6 cellular contexts compared by ENCODE assay signal in the genomic region with DNA sequence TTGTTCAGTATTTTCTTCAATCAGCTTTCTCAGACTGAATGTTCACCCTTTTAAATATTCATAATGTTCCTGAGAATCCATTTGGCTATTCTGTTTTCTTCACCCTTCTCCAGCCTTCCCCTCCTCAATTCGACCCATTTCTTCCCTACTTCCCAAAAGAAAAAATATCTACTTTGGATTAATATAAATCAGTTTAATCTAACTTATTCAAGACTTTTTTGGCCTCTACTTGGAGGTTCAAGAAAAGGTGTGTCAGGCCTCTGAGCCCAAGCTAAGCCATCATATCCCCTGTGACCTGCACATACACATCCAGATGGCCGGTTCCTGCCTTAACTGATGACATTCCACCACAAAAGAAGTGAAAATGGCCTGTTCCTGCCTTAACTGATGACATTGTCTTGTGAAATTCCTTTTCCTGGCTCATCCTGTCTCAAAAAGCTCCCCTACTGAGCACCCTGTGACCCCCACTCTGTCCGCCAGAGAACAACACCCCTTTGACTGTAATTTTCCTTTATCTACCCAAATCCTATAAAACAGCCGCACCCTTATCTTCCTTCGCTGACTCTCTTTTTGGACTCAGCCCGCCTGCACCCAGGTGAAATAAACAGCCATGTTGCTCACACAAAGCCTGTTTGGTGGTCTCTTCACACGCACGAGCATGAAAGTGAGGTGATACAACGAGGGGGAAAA. TPM values are rescaled to one million over a fixed set of nuclear protein-coding genes. Genes with fewer than 3 reads are reported as not detected.
DNase-seq lines count a peak whose midpoint lies in the region; ATAC-seq, FAIRE-seq and TF ChIP-seq lines count a peak whose summit lies in the region.
"Not testable (repeated sequence)": the region's sequence is repeated elsewhere in the genome, so short reads cannot be mapped to it uniquely, and the experiment has no call there.

No MANE protein-coding gene starts in this region.

- not testable (repeated sequence) for H3K79me1 ChIP-seq in H1 (ENCODE audit: low read depth, low read length); mesendoderm (ENCODE audit: low read length)

- peak overlapping the region; percentile 71 for H3K9ac ChIP-seq in HUES48 (ENCODE audit: low read depth, low read length)
- not testable (repeated sequence) for H3K9ac ChIP-seq in H1 (replicated peaks in 1 of 4; ENCODE audit: extremely low read depth in 1 of 4, low read depth in 3 of 4, low read length in 3 of 4); neural progenitor cell
- H3K9ac ChIP-seq in mesendoderm (ENCODE audit: low read length), result peak overlapping the region; percentile 22

- H3K4me3 Mint-ChIP-seq in WTC11, result peak overlapping the region; percentile 54
- not testable (repeated sequence) for H3K4me3 Mint-ChIP-seq in neural progenitor cell

- H2AK5ac ChIP-seq in H1 (ENCODE audit: low read depth, low read length), result not testable (repeated sequence)
- H2AK5ac ChIP-seq in mesendoderm (ENCODE audit: low read length), result peak overlapping the region; percentile 95

- H4K91ac ChIP-seq in H1 (replicated peaks; ENCODE audit: insufficient read length, low read length), result not testable (repeated sequence)

- H3K23ac ChIP-seq in H1 (ENCODE audit: insufficient read length); mesendoderm (ENCODE audit: low read length): not testable (repeated sequence)

- peak overlapping the region; percentile 95 for H2BK120ac ChIP-seq in H1 (replicated peaks; ENCODE audit: low read depth, low read length)
- peak overlapping the region; percentile 99 for H2BK120ac ChIP-seq in mesendoderm (ENCODE audit: low read depth, low read length)

- not testable (repeated sequence) for H3K14ac ChIP-seq in H1 (ENCODE audit: insufficient read length)

- H3K23me2 ChIP-seq in H1 (ENCODE audit: low read depth, low read length), result not testable (repeated sequence)

- not testable (repeated sequence) for FAIRE-seq in H1 (lab: Jason Lieb, UNC)

- DNase-seq in WTC11 (ENCODE audit: low spot score); H1 (ENCODE audit: low read depth in 1 of 2, low spot score in 2 of 2); iPS DF 6.9 (ENCODE audit: low read depth, low spot score): not testable (repeated sequence)
- DNase-seq in mesendoderm (peak; percentile 92), neural progenitor cell (ENCODE audit: low spot score) (peak; percentile 21)

- H3K79me2 ChIP-seq in H1 (ENCODE audit: control insufficient read depth in 1 of 2, insufficient read depth in 2 of 2, low read length in 2 of 2); mesendoderm (ENCODE audit: control insufficient read depth, insufficient read depth, low read length); neural progenitor cell (ENCODE audit: low read depth): not testable (repeated sequence)

- TF ChIP-seq POLR2A in H1 (IDR thresholded peaks at IDR 0.05; ENCODE audit: control extremely low read depth in 1 of 2, low read depth in 2 of 2, low read length in 2 of 2), result peak in 1 of 2 experiments; percentile 29; a peak in 1 of 3 replicates

- CTCF ChIA-PET in WTC11 (lab: Charles Lee), result not testable (repeated sequence)
- CTCF ChIA-PET in H1 (lab: Charles Lee; ENCODE audit: partially characterized antibody), result interaction anchor here (1.1 kb wide), 1 partner anchor 32 kb away, joined by 3 read pairs; no protein-coding TSS in a partner anchor

- H3K9me3 Mint-ChIP-seq in WTC11, neural progenitor cell: not testable (repeated sequence)

- not testable (repeated sequence) for H4K5ac ChIP-seq in H1 (ENCODE audit: insufficient read length, low read depth, low read length); mesendoderm (ENCODE audit: low read length)

- H3K4me1 ChIP-seq in HUES48 (ENCODE audit: control insufficient read depth, insufficient read depth, low read length), result peaks cover 16% of the 10 kb centered on the region
- not testable (repeated sequence) for H3K4me1 ChIP-seq in H1 (replicated peaks in 1 of 4; ENCODE audit: control insufficient read depth in 3 of 4, insufficient read depth in 4 of 4, low read length in 3 of 4); iPS DF 6.9 (ENCODE audit: control insufficient read depth, insufficient read depth, low read length); mesendoderm (ENCODE audit: control insufficient read depth, low read depth, low read length); neural progenitor cell

- peak overlapping the region; percentile 25 to 53; a peak in 3 of 4 replicates for H3K4me2 ChIP-seq in H1 (ENCODE audit: insufficient read depth in 1 of 2, low read depth in 2 of 2, low read length in 2 of 2)
- not testable (repeated sequence) for H3K4me2 ChIP-seq in mesendoderm (ENCODE audit: low read length)
- peak overlapping the region; percentile 11 for H3K4me2 ChIP-seq in neural progenitor cell

- not testable (repeated sequence) for H3K4ac ChIP-seq in H1 (replicated peaks; ENCODE audit: insufficient read length, low read depth, low read length)
- peak overlapping the region; percentile 100 for H3K4ac ChIP-seq in mesendoderm (ENCODE audit: low read depth, low read length)

- 40% methylated on average over 9 of the region's 9 CpGs; no CpG with 5 or more reads in 1 of the 2 experiments for WGBS in H1 (ENCODE audit: extremely low coverage in 1 of 2, insufficient coverage in 1 of 2, insufficient read length in 1 of 2, insufficient replicate concordance in 2 of 2, low coverage in 1 of 2, low lambda C conversion rate in 2 of 2, missing lambda C conversion rate in 1 of 2), 2 experiments
- 100% methylated on average over 1 of the region's 9 CpGs for WGBS in iPS DF 6.9 (ENCODE audit: insufficient coverage, insufficient read length)
- WGBS in mesendoderm (ENCODE audit: extremely low coverage, insufficient coverage, low lambda C conversion rate), result no CpG with 5 or more reads among the region's 9 CpGs

- TF ChIP-seq EP300 in H1 (IDR thresholded peaks at IDR 0.05; ENCODE audit: borderline replicate concordance in 1 of 2, low read depth in 2 of 2, low read length in 2 of 2), result 0 out of 3 replicates have a peak, but pooled peaks of 1 of the 2 experiments have one; percentile 13

- H3K4me1 Mint-ChIP-seq in WTC11, result peaks cover 65% of the 10 kb centered on the region
- H3K4me1 Mint-ChIP-seq in neural progenitor cell, result not testable (repeated sequence)

- H3F3A ChIP-seq in neural progenitor cell (ENCODE audit: low read depth), result peaks cover 13% of the 10 kb centered on the region

- H2BK20ac ChIP-seq in H1 (ENCODE audit: low read length), result 0 out of 2 replicates have a peak overlapping the region, but pooled peaks have one; percentile 72

- H2BK15ac ChIP-seq in H1 (ENCODE audit: low read length); mesendoderm (replicated peaks; ENCODE audit: low read depth): not testable (repeated sequence)

- not testable (repeated sequence) for H3K9me3 ChIP-seq in HUES48 (ENCODE audit: control insufficient read depth, insufficient read depth, low read length); H1 (ENCODE audit: insufficient read depth in 2 of 2, low read depth in 1 of 2, low read length in 1 of 2); iPS DF 6.9 (ENCODE audit: control insufficient read depth, insufficient read depth, low read length); neural progenitor cell (ENCODE audit: low read depth)

- H3K56ac ChIP-seq in H1 (replicated peaks; ENCODE audit: insufficient read length, low read depth, low read length) (peak overlapping the region; percentile 6), mesendoderm (ENCODE audit: low read length) (peak overlapping the region; percentile 89)

- not testable (repeated sequence) for TF ChIP-seq RAD21 in H1 (IDR thresholded peaks at IDR 0.05 in 1 of 2, conservative IDR thresholded peaks at IDR 0.05 in 1 of 2; ENCODE audit: low read depth in 2 of 2, low read length in 2 of 2)

- not testable (repeated sequence) for ATAC-seq in WTC11

- POLR2A ChIA-PET in WTC11 (lab: Charles Lee), result interaction anchor here (1.3 kb wide), 1 partner anchor 12 kb away, joined by 4 read pairs; a partner anchor contains a TSS
- POLR2A ChIA-PET in H1 (lab: Charles Lee; ENCODE audit: partially characterized antibody), result interaction anchor here (0.6 to 15.8 kb wide), 9 partner anchors 9 to 85 kb away, joined by 3 to 163 read pairs (median 5); a partner anchor contains a TSS

- H4K20me1 ChIP-seq in H1 (replicated peaks in 1 of 2; ENCODE audit: control insufficient read depth in 1 of 2, insufficient read depth in 2 of 2, low read length in 2 of 2); neural progenitor cell (ENCODE audit: low read depth): not testable (repeated sequence)

- H2BK12ac ChIP-seq in H1 (ENCODE audit: low read depth, low read length), result peak overlapping the region; percentile 80; the same call in 1 of the 2 replicates

- H3K27me3 ChIP-seq in HUES48 (ENCODE audit: control insufficient read depth, insufficient read depth, low read length); H1 (replicated peaks in 1 of 4; ENCODE audit: control insufficient read depth in 3 of 4, extremely low read depth in 1 of 4, insufficient read depth in 3 of 4, low read length in 3 of 4); iPS DF 6.9 (ENCODE audit: control insufficient read depth, insufficient read depth, low read length); mesendoderm (ENCODE audit: insufficient read depth, low read length, poor library complexity); neural progenitor cell: not testable (repeated sequence)

- H4K8ac ChIP-seq in H1 (ENCODE audit: extremely low read depth, insufficient read depth, low read length), result not testable (repeated sequence)
- H4K8ac ChIP-seq in mesendoderm (ENCODE audit: low read depth, low read length), result peak overlapping the region; percentile 67

- H3K27ac Mint-ChIP-seq in WTC11, result peak overlapping the region; percentile 99
- not testable (repeated sequence) for H3K27ac Mint-ChIP-seq in neural progenitor cell

- not testable (repeated sequence) for H2AFZ ChIP-seq in H1 (ENCODE audit: low read length); neural progenitor cell (replicated peaks)

- H3K36me3 Mint-ChIP-seq in WTC11, result peaks cover 11% of the 10 kb centered on the region
- H3K36me3 Mint-ChIP-seq in neural progenitor cell, result not testable (repeated sequence)

- peak overlapping the region; percentile 97 for H2BK5ac ChIP-seq in H1 (ENCODE audit: low read depth, low read length)
- H2BK5ac ChIP-seq in mesendoderm (ENCODE audit: low read length), result peak overlapping the region; percentile 99

- TF ChIP-seq CTCF in WTC11 (IDR thresholded peaks at IDR 0.05); H1 (IDR thresholded peaks at IDR 0.05; ENCODE audit: control extremely low read depth in 1 of 3, insufficient read depth in 1 of 3, low read depth in 1 of 3, low read length in 3 of 3); neural progenitor cell (IDR thresholded peaks at IDR 0.05): not testable (repeated sequence)

- H3K18ac ChIP-seq in H1 (ENCODE audit: extremely low read depth, low read length), result not testable (repeated sequence)
- peak overlapping the region; percentile 99 for H3K18ac ChIP-seq in mesendoderm (ENCODE audit: low read length)

- H3K27ac ChIP-seq in HUES48 (ENCODE audit: low read depth, low read length) (peak overlapping the region; percentile 95), H1 (ENCODE audit: low read depth, low read length) (peak overlapping the region; percentile 72; the same call in 1 of the 2 replicates), iPS DF 6.9 (ENCODE audit: low read length) (peak overlapping the region; percentile 81), mesendoderm (ENCODE audit: low read depth, low read length) (peak overlapping the region; percentile 99)
- H3K27ac ChIP-seq in neural progenitor cell, result not testable (repeated sequence)

- peaks cover 12% of the 10 kb centered on the region; the same call in 1 of the 2 replicates for H3K36me3 ChIP-seq in HUES48 (ENCODE audit: control insufficient read depth, insufficient read depth, low read length)
- not testable (repeated sequence) for H3K36me3 ChIP-seq in H1 (ENCODE audit: control insufficient read depth in 2 of 4, insufficient read depth in 4 of 4, low read length in 3 of 4); iPS DF 6.9 (ENCODE audit: control insufficient read depth, insufficient read depth, low read length); mesendoderm (ENCODE audit: control insufficient read depth, insufficient read depth, low read length); neural progenitor cell

- H3K4me3 ChIP-seq in HUES48 (ENCODE audit: low read depth, low read length); H1 (ENCODE audit: extremely low read depth in 1 of 4, insufficient read depth in 2 of 4, low read depth in 3 of 4, low read length in 4 of 4); iPS DF 6.9 (ENCODE audit: low read length); mesendoderm (ENCODE audit: low read length); neural progenitor cell: not testable (repeated sequence)

- H3K27me3 Mint-ChIP-seq in WTC11 (ENCODE audit: low read depth); neural progenitor cell (ENCODE audit: insufficient read depth, low read depth): not testable (repeated sequence)

RNA-seq across cellular contexts. Expression of a gene that starts 11.9 kb away (rescaled TPM):
- total RNA-seq in WTC11 (2021) (219 to 254 TPM (median 224 TPM) in 3 replicates), neural progenitor cell (ENCODE audit: low replicate concordance) (133 and 201 TPM in 2 replicates)
- 229 and 236 TPM in 2 replicates for total RNA-seq in H1 (2021; fragmentation: NEBNext Ultra II Directional; extraction: Animal tissue kit (Norgen Biotek cat#: 25700))
- 48.2 and 49.9 TPM in 2 replicates for polyA plus RNA-seq in H1 (2011; rRNA removed)
- 110 TPM for polyA plus RNA-seq in H1 (2011; cell fraction: cytosol; rRNA removed)
- 51.3 TPM for polyA plus RNA-seq in H1 (2011; cell fraction: nucleus; rRNA removed)
- polyA plus RNA-seq in H1 (2012, experiment 1 of 2), result 161 to 212 TPM (median 163 TPM) in 4 replicates
- polyA plus RNA-seq in H1 (2012, experiment 2 of 2), result 130 TPM
- 144 TPM for polyA plus RNA-seq in H1 (2013, experiment 1 of 2)
- polyA plus RNA-seq in H1 (2013, experiment 2 of 2), result 151 TPM
- 34.4 and 48.0 TPM in 2 replicates for polyA minus RNA-seq in H1 (2011; rRNA and poly(A)+ RNA removed)
- polyA minus RNA-seq in H1 (2011; cell fraction: cytosol; rRNA and poly(A)+ RNA removed), result 42.9 TPM
- 37.8 TPM for polyA minus RNA-seq in H1 (2011; cell fraction: nucleus; rRNA and poly(A)+ RNA removed)
- polyA plus RNA-seq in mesendoderm (2013, experiment 1 of 2), result 201 TPM
- 201 TPM for polyA plus RNA-seq in mesendoderm (2013, experiment 2 of 2)

RNA-seq across cellular contexts. Expression of a gene that starts 55.7 kb away (rescaled TPM):
- 39.5 to 46.1 TPM (median 43.3 TPM) in 3 replicates for total RNA-seq in WTC11 (2021)
- total RNA-seq in H1 (2021; fragmentation: NEBNext Ultra II Directional; extraction: Animal tissue kit (Norgen Biotek cat#: 25700)), result 39.8 and 40.8 TPM in 2 replicates
- 8.0 and 13.3 TPM in 2 replicates for polyA plus RNA-seq in H1 (2011; rRNA removed)
- 14.1 TPM for polyA plus RNA-seq in H1 (2011; cell fraction: cytosol; rRNA removed)
- 4.1 TPM for polyA plus RNA-seq in H1 (2011; cell fraction: nucleus; rRNA removed)
- polyA plus RNA-seq in H1 (2012, experiment 1 of 2), result 23.8 to 34.1 TPM (median 29.4 TPM) in 4 replicates
- polyA plus RNA-seq in H1 (2012, experiment 2 of 2), result 4.5 TPM
- 23.6 TPM for polyA plus RNA-seq in H1 (2013, experiment 1 of 2)
- 25.1 TPM for polyA plus RNA-seq in H1 (2013, experiment 2 of 2)
- polyA minus RNA-seq in H1 (2011; rRNA and poly(A)+ RNA removed), result 23.6 and 33.8 TPM in 2 replicates
- 25.9 TPM for polyA minus RNA-seq in H1 (2011; cell fraction: cytosol; rRNA and poly(A)+ RNA removed)
- polyA minus RNA-seq in H1 (2011; cell fraction: nucleus; rRNA and poly(A)+ RNA removed), result 14.8 TPM
- polyA plus RNA-seq in mesendoderm (2013, experiment 1 of 2), result 30.2 TPM
- polyA plus RNA-seq in mesendoderm (2013, experiment 2 of 2), result 29.5 TPM
- total RNA-seq in neural progenitor cell (ENCODE audit: low replicate concordance), result 28.9 and 29.3 TPM in 2 replicates
